Comparison of ENCODE assay signal across 2 cellular contexts in the genomic region with DNA sequence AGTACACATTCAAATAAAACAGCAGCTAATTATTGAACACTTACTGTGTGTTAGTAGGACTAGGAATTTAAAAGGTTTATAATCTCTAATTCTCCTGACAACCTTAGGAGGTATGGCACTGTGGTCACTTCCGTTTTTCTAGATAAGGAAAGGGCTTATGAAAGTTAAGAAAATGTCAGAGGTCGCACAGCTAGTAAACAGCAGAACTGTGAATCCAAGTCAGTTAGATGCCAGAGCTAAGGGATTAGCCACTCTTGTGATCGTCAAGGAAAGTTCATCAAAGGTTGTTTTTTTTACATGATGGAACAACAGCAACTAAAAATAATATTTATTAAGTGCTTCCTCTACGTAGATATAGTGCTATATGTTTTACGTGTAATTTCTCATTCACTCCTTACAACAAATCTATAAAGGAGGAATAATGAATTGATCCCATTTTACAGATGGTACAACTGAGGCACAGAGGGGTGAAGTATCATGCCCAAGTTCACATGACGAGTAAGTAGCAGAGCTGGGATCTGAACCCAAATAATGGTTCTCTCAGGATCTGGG.
TF ChIP-seq lines count a peak whose summit lies in the region.

No MANE protein-coding gene starts in this region.

TF ChIP-seq in GM12878, 131 proteins besides CTCF, POLR2A, EP300 and RAD21:
- 0 out of 2 replicates have a peak, but pooled peaks have one; percentile 29 for TF ChIP-seq SPI1 (IDR thresholded peaks at IDR 0.05; ENCODE audit: borderline replicate concordance, insufficient read depth, low read depth, low read length)
- TF ChIP-seq, protein P1, sequence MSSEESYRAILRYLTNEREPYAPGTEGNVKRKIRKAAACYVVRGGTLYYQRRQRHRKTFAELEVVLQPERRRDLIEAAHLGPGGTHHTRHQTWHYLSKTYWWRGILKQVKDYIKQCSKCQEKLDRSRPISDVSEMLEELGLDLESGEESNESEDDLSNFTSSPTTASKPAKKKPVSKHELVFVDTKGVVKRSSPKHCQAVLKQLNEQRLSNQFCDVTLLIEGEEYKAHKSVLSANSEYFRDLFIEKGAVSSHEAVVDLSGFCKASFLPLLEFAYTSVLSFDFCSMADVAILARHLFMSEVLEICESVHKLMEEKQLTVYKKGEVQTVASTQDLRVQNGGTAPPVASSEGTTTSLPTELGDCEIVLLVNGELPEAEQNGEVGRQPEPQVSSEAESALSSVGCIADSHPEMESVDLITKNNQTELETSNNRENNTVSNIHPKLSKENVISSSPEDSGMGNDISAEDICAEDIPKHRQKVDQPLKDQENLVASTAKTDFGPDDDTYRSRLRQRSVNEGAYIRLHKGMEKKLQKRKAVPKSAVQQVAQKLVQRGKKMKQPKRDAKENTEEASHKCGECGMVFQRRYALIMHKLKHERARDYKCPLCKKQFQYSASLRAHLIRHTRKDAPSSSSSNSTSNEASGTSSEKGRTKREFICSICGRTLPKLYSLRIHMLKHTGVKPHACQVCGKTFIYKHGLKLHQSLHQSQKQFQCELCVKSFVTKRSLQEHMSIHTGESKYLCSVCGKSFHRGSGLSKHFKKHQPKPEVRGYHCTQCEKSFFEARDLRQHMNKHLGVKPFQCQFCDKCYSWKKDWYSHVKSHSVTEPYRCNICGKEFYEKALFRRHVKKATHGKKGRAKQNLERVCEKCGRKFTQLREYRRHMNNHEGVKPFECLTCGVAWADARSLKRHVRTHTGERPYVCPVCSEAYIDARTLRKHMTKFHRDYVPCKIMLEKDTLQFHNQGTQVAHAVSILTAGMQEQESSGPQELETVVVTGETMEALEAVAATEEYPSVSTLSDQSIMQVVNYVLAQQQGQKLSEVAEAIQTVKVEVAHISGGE (CRISPR knock-in tag; IDR thresholded peaks at IDR 0.05), result no peak

TF ChIP-seq in HepG2, 621 proteins besides CTCF, POLR2A, EP300 and RAD21:
- TF ChIP-seq MAFF (IDR thresholded peaks at IDR 0.05; ENCODE audit: low read depth, low read length) (no peak), GLI4 (CRISPR knock-in tag; IDR thresholded peaks at IDR 0.05; ENCODE audit: borderline replicate concordance) (no peak), PRMT3 (CRISPR knock-in tag; IDR thresholded peaks at IDR 0.05; ENCODE audit: borderline replicate concordance, low read depth) (no peak), ZBTB42 (CRISPR knock-in tag; IDR thresholded peaks at IDR 0.05) (no peak), ELF3 (CRISPR knock-in tag; IDR thresholded peaks at IDR 0.05) (no peak), ZNF780A (CRISPR knock-in tag; IDR thresholded peaks at IDR 0.05) (no peak), NR2F6 (IDR thresholded peaks at IDR 0.05) (0 out of 2 replicates have a peak, but pooled peaks have one; percentile 17), NR2F6 (CRISPR knock-in tag; IDR thresholded peaks at IDR 0.05) (no peak), SRF (IDR thresholded peaks at IDR 0.05; ENCODE audit: low read depth, low read length) (no peak), ZNF629 (CRISPR knock-in tag; conservative IDR thresholded peaks at IDR 0.05) (peak; percentile 42; the same call in 1 of the 2 replicates), TARDBP (CRISPR knock-in tag; IDR thresholded peaks at IDR 0.05) (no peak), ZNF30 (CRISPR knock-in tag; IDR thresholded peaks at IDR 0.05) (no peak)
- TF ChIP-seq, protein P2, sequence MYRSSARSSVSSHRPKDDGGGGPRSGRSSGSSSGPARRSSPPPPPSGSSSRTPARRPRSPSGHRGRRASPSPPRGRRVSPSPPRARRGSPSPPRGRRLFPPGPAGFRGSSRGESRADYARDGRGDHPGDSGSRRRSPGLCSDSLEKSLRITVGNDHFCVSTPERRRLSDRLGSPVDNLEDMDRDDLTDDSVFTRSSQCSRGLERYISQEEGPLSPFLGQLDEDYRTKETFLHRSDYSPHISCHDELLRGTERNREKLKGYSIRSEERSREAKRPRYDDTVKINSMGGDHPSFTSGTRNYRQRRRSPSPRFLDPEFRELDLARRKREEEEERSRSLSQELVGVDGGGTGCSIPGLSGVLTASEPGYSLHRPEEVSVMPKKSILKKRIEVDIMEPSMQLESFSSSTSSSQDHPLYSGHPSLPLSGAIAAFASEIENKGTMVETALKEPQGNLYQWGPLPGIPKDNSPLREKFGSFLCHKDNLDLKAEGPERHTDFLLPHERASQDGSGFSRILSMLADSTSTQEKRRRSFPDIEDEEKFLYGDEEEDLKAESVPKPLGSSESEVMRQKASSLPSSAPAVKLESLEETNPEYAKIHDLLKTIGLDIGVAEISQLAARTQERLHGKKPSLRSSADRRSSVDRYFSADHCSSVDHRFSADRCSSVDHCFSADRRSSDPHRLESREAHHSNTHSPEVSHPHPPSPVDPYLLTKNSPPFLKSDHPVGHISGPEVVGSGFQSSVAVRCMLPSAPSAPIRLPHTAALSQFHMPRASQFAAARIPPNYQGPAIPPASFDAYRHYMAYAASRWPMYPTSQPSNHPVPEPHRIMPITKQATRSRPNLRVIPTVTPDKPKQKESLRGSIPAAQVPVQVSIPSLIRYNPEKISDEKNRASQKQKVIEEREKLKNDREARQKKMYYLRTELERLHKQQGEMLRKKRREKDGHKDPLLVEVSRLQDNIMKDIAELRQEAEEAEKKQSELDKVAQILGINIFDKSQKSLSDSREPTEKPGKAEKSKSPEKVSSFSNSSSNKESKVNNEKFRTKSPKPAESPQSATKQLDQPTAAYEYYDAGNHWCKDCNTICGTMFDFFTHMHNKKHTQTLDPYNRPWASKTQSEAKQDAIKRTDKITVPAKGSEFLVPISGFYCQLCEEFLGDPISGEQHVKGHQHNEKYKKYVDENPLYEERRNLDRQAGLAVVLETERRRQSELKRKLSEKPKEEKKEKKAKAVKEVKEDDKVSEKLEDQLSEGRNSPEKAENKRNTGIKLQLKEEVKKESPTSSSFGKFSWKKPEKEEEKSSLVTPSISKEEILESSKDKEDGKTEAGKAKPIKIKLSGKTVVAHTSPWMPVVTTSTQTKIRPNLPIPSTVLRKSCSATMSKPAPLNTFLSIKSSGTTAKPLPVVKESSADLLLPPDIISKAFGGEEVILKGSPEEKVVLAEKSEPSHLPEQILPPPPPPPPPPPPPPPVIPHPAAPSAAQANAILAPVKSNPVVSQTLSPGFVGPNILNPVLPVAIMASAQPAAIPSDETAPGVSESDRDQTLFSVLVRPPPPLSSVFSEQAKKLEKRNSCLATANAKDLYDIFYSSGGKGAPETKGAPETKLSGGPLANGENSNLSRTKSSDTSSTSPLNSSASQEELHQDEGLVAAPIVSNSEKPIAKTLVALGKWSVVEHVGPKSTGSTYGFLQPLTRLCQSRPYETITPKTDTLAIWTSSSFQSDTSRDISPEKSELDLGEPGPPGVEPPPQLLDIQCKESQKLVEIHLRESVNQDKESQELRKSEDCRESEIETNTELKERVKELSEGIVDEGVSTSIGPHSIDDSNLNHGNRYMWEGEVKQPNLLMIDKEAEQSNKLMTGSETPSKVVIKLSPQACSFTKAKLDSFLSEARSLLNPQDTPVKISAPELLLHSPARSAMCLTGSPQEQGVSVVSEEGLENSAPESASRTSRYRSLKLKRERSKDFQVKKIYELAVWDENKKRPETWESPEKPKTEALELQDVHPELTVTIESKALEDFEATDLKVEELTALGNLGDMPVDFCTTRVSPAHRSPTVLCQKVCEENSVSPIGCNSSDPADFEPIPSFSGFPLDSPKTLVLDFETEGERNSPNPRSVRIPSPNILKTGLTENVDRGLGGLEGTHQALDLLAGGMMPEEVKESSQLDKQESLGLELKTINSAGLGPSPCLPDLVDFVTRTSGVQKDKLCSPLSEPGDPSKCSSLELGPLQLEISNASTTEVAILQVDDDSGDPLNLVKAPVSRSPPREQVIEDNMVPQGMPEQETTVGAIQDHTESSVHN (CRISPR knock-in tag; IDR thresholded peaks at IDR 0.05), result no peak
- TF ChIP-seq, protein P3, sequence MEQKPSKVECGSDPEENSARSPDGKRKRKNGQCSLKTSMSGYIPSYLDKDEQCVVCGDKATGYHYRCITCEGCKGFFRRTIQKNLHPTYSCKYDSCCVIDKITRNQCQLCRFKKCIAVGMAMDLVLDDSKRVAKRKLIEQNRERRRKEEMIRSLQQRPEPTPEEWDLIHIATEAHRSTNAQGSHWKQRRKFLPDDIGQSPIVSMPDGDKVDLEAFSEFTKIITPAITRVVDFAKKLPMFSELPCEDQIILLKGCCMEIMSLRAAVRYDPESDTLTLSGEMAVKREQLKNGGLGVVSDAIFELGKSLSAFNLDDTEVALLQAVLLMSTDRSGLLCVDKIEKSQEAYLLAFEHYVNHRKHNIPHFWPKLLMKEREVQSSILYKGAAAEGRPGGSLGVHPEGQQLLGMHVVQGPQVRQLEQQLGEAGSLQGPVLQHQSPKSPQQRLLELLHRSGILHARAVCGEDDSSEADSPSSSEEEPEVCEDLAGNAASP (CRISPR knock-in tag; IDR thresholded peaks at IDR 0.05; ENCODE audit: borderline replicate concordance), result no peak
